In the genomic region with DNA sequence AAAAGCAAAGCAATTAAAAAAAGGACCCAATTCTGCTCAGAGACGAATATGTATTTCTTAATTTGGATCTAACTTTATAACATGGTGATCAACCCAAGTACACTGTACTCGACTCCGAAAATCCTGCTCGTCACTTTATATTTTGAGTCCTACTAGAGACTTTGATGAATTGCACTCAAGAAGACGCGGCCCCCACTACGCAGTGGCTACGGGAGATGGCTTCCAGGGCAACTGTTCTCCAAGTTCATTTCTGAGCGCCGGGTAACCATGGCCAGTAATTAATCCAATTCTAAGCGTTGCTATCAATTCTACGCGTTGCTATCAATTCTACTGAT, we compare ENCODE assay signal across 1 cellular context.
TF ChIP-seq lines count a peak whose summit lies in the region.

No MANE protein-coding gene starts in this region.

TF ChIP-seq in neural cell, 6 proteins besides CTCF, POLR2A, EP300 and RAD21 (continued from another document):
- TF ChIP-seq REST (IDR thresholded peaks at IDR 0.05; ENCODE audit: borderline replicate concordance) (no peak), MXI1 (conservative IDR thresholded peaks at IDR 0.05; ENCODE audit: poor library complexity, severe bottlenecking) (no peak)
